9 cellular contexts compared by ENCODE assay signal in genomic region chr11:60700689-60701508, GRCh38. TPM values are rescaled to one million over a fixed set of nuclear protein-coding genes. Genes with fewer than 3 reads are reported as not detected.
DNase-seq lines count a peak whose midpoint lies in the region; ATAC-seq and TF ChIP-seq lines count a peak whose summit lies in the region.
"Had no signal": no experiment of that assay in that cellular context is flagged by ENCODE, and none has a peak within 500 bp of the region (broad histone marks: within the 10 kb centered on the region; RNA-seq: fewer than 3 reads in every experiment).

No MANE protein-coding gene starts in this region.

- peaks cover 0 to 11% (median 4%) of the 10 kb centered on the region in 5 donors for H3K27me3 Mint-ChIP-seq in naive thymus-derived CD8-positive, alpha-beta T cell

- WGBS in heart left ventricle, 4 donors, result 60 to 64% (median 62%) methylated on average over 15 of the region's 15 CpGs

- H3K4me1 Mint-ChIP-seq in naive thymus-derived CD8-positive, alpha-beta T cell, result no peaks in the 10 kb centered on the region

- H3K4me1 ChIP-seq in right atrium auricular region, result no peaks in the 10 kb centered on the region
- no peaks in the 10 kb centered on the region for H3K4me1 ChIP-seq in heart left ventricle
- H3K4me1 ChIP-seq in upper lobe of right lung, result no peaks in the 10 kb centered on the region

- H3K27ac ChIP-seq in right atrium auricular region, result no peak overlapping the region
- H3K27ac ChIP-seq in heart left ventricle, result no peak overlapping the region
- no peak overlapping the region for H3K27ac ChIP-seq in upper lobe of right lung

- POLR2A ChIA-PET in naive thymus-derived CD8-positive, alpha-beta T cell (lab: Charles Lee), result no interaction called here

- DNase-seq in right atrium auricular region (ENCODE audit: low spot score), result peak; percentile 38
- DNase-seq in heart left ventricle, result no peak
- peak; percentile 93 for DNase-seq in NCI-H748 treated with DMSO at 0.1 percent for 48 hours (lab: John Stamatoyannopoulos, UW)
- DNase-seq in fibroblast of mammary gland (ENCODE audit: low read depth), result peak; percentile 2
- DNase-seq in upper lobe of right lung, result no peak
- no peak for DNase-seq in naive thymus-derived CD8-positive, alpha-beta T cell
- DNase-seq in stimulated activated CD8-positive, alpha-beta memory T cell treated with anti-CD3 and anti-CD28 coated beads, Interleukin-4, amount 100 ng/mL, for 48 hours, result no peak
- DNase-seq: naive B cell had no signal

- TF ChIP-seq CTCF in right atrium auricular region (IDR thresholded peaks at IDR 0.05), result peak in 1 of 2 donors; percentile 25
- peak in 3 of 12 donors; percentile 7 to 31 (median 18) for TF ChIP-seq CTCF in heart left ventricle (IDR thresholded peaks at IDR 0.05)
- peak; percentile 13 for TF ChIP-seq CTCF in fibroblast of mammary gland (conservative IDR thresholded peaks at IDR 0.05; ENCODE audit: control insufficient read depth, insufficient read depth, low read depth, low read length)
- peak; percentile 38 for TF ChIP-seq CTCF in upper lobe of right lung (IDR thresholded peaks at IDR 0.05)

- H3K27me3 ChIP-seq in right atrium auricular region (no peaks in the 10 kb centered on the region), heart left ventricle (peaks cover 0 to 4% (median 0%) of the 10 kb centered on the region in 9 donors), upper lobe of right lung (no peaks in the 10 kb centered on the region)

- no peaks in the 10 kb centered on the region for H3K36me3 Mint-ChIP-seq in naive thymus-derived CD8-positive, alpha-beta T cell
- H3K36me3 Mint-ChIP-seq: naive B cell had no signal

- peaks cover 0 to under 1% (median 0%) of the 10 kb centered on the region in 9 donors for H3K9me3 Mint-ChIP-seq in naive thymus-derived CD8-positive, alpha-beta T cell

- TF ChIP-seq POLR2A in heart left ventricle (IDR thresholded peaks at IDR 0.05), result no peak

- no peak overlapping the region for H3K27ac Mint-ChIP-seq in naive thymus-derived CD8-positive, alpha-beta T cell

- intact Hi-C loops in heart left ventricle (cut with DNase I), result no loop called here
- intact Hi-C loops in upper lobe of right lung (cut with DNase I), result no loop called here

- ATAC-seq in heart left ventricle (no peak), upper lobe of right lung (peak; percentile 85), HG03139 (IDR thresholded peaks at IDR 0.05; ENCODE audit: unreplicated experiment) (no peak)
- no peak for ATAC-seq in naive thymus-derived CD8-positive, alpha-beta T cell

- H3K4me3 Mint-ChIP-seq in naive thymus-derived CD8-positive, alpha-beta T cell, result no peak overlapping the region
- H3K4me3 Mint-ChIP-seq: naive B cell had no signal

- no peaks in the 10 kb centered on the region for H3K9me3 ChIP-seq in right atrium auricular region
- no peaks in the 10 kb centered on the region for H3K9me3 ChIP-seq in heart left ventricle
- no peaks in the 10 kb centered on the region for H3K9me3 ChIP-seq in upper lobe of right lung

- H3K4me3 ChIP-seq in right atrium auricular region (no peak overlapping the region), heart left ventricle (no peak overlapping the region), fibroblast of mammary gland (ENCODE audit: control insufficient read depth, low read depth, low read length) (no peak overlapping the region), upper lobe of right lung (no peak overlapping the region)

- H3K36me3 ChIP-seq in right atrium auricular region (no peaks in the 10 kb centered on the region), heart left ventricle (no peaks in the 10 kb centered on the region), upper lobe of right lung (no peaks in the 10 kb centered on the region)

RNA-seq across cellular contexts. Expression of gene MS4A8, which starts 1.5 kb away (rescaled TPM):
- total RNA-seq in right atrium auricular region (not detected), heart left ventricle (not detected), upper lobe of right lung (not detected)
- not detected for polyA plus RNA-seq in heart left ventricle
- total RNA-seq in naive thymus-derived CD8-positive, alpha-beta T cell, result not detected
- polyA plus RNA-seq in naive thymus-derived CD8-positive, alpha-beta T cell, result not detected

RNA-seq across cellular contexts. Expression of gene MS4A18, which starts 23.6 kb away (rescaled TPM):
- total RNA-seq in right atrium auricular region, result not detected
- total RNA-seq in heart left ventricle, result not detected
- not detected for polyA plus RNA-seq in heart left ventricle
- not detected for total RNA-seq in upper lobe of right lung
- total RNA-seq in naive thymus-derived CD8-positive, alpha-beta T cell, result not detected
- not detected for polyA plus RNA-seq in naive thymus-derived CD8-positive, alpha-beta T cell

RNA-seq across cellular contexts. Expression of gene MS4A15, which starts 55.8 kb away (rescaled TPM):
- total RNA-seq in right atrium auricular region, result not detected
- not detected for total RNA-seq in heart left ventricle
- polyA plus RNA-seq in heart left ventricle, result not detected
- 147 TPM for total RNA-seq in upper lobe of right lung
- total RNA-seq in naive thymus-derived CD8-positive, alpha-beta T cell, result not detected
- polyA plus RNA-seq in naive thymus-derived CD8-positive, alpha-beta T cell, result not detected

Comparison
In these comparisons a context has a peak if more than half of its experiments do, and no peak if none do; other contexts are left out.
1. DNase-seq: peak in right atrium auricular region (single experiment), NCI-H748 treated with DMSO at 0.1 percent for 48 hours (single experiment) and fibroblast of mammary gland (single experiment); none in heart left ventricle (0 of 5), upper lobe of right lung (single experiment), naive thymus-derived CD8-positive, alpha-beta T cell (0 of 10) and stimulated activated CD8-positive, alpha-beta memory T cell treated with anti-CD3 and anti-CD28 coated beads, Interleukin-4, amount 100 ng/mL, for 48 hours (single experiment).
2. RNA of gene MS4A15, which starts 55.8 kb away (total RNA-seq): 147 TPM in upper lobe of right lung (single experiment); not detected in right atrium auricular region, not detected in heart left ventricle and not detected in naive thymus-derived CD8-positive, alpha-beta T cell; every median in the first group is over 100 times any median in the second.